Comparison of ENCODE assay signal across 11 cellular contexts in genomic region chr17:61572547-61572946, GRCh38. TPM values are rescaled to one million over a fixed set of nuclear protein-coding genes. Genes with fewer than 3 reads are reported as not detected.
"Had no signal": no experiment of that assay in that cellular context is flagged by ENCODE, and none has a peak within 500 bp of the region (broad histone marks: within the 10 kb centered on the region; RNA-seq: fewer than 3 reads in every experiment).

No MANE protein-coding gene starts in this region.

RNA-seq across cellular contexts. Expression of gene NACA2, which starts 18.5 kb away (rescaled TPM):
- total RNA-seq: OCI-LY7, PC-3, PC-9, Peyer's patch, Right ventricle myocardium inferior, Right ventricle myocardium superior, RPMI7951, SJCRH30, SJSA1, SK-MEL-5, T-cell had no signal
